Comparison of ENCODE assay signal across 10 cellular contexts in the genomic region with DNA sequence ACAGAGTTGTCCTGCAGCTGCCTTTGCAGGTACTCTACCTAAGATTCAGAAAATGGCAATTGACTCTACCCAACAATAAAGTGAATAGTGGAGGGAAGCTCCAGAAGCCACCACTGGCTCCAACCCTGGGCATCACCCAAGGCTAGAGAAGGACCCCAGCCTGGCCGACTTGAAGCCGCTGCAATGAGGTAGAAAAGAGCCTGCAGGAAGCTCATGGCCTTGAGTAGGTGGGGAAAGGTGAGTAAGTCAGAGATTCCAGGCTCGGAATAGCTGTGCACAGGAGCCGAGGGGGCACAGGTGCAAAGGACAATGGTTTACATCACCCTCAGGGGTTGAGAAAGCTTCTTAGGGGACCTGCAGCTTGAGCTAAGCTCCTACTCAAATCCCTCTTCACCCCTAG.
"Had no signal": no experiment of that assay in that cellular context is flagged by ENCODE, and none has a peak within 500 bp of the region (broad histone marks: within the 10 kb centered on the region; RNA-seq: fewer than 3 reads in every experiment).

No MANE protein-coding gene starts in this region.

- H3K36me3 ChIP-seq: colonic mucosa, gastroesophageal sphincter had no signal

- DNase-seq: activated CD4-positive, alpha-beta T cell treated with anti-CD3 and anti-CD28 coated beads for 1 hour; activated T-cell treated with anti-CD3 and anti-CD28 coated beads, Interleukin-2, amount 50 U/mL, for 48 hours; colonic mucosa; effector CD8-positive, alpha-beta T cell; left ventricle myocardium superior; mesenchymal stem cell; stimulated activated CD4-positive, alpha-beta T cell treated with anti-CD3 and anti-CD28 coated beads, Interleukin-15, amount 100 ng/mL, for 24 hours; stimulated activated CD4-positive, alpha-beta T cell treated with anti-CD3 and anti-CD28 coated beads, Interleukin-4, amount 100 ng/mL, for 4 hours had no signal

- H3K27ac ChIP-seq: colonic mucosa, gastroesophageal sphincter, parathyroid adenoma had no signal

- H3K4me1 ChIP-seq: colonic mucosa, gastroesophageal sphincter, parathyroid adenoma had no signal

- ATAC-seq: gastroesophageal sphincter, left ventricle myocardium superior had no signal

- H3K9me3 ChIP-seq: colonic mucosa, gastroesophageal sphincter had no signal

- H3K4me3 ChIP-seq: colonic mucosa, gastroesophageal sphincter had no signal

- H3K27me3 ChIP-seq: colonic mucosa, gastroesophageal sphincter had no signal
